1 cellular context compared by ENCODE assay signal in the genomic region with DNA sequence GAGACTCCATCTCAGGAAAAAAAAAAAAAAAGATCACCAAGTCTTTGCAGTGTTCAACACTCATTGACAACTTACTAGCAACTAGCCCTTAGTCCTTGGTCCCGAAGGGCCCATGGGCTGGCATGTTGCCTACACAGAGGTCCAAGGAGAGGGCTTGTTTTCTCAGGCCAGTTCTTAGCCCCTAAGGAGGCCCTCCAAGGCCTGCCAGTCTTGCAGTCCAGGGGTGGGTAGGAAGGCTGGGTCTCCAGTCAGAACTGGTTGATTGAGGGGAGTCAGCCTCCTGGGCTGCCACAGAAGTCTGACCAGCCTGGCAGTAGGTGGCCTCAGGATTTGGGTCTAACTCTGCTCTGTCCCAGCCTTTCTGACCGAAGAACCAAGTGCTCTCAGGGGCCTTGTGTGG.
TF ChIP-seq lines count a peak whose summit lies in the region.

No MANE protein-coding gene starts in this region.

TF ChIP-seq in HCT116, 20 proteins besides CTCF, POLR2A, EP300 and RAD21 (continued from another document):
- no peak for TF ChIP-seq CBX3 (IDR thresholded peaks at IDR 0.05; ENCODE audit: low read depth)
- TF ChIP-seq, protein P1, sequence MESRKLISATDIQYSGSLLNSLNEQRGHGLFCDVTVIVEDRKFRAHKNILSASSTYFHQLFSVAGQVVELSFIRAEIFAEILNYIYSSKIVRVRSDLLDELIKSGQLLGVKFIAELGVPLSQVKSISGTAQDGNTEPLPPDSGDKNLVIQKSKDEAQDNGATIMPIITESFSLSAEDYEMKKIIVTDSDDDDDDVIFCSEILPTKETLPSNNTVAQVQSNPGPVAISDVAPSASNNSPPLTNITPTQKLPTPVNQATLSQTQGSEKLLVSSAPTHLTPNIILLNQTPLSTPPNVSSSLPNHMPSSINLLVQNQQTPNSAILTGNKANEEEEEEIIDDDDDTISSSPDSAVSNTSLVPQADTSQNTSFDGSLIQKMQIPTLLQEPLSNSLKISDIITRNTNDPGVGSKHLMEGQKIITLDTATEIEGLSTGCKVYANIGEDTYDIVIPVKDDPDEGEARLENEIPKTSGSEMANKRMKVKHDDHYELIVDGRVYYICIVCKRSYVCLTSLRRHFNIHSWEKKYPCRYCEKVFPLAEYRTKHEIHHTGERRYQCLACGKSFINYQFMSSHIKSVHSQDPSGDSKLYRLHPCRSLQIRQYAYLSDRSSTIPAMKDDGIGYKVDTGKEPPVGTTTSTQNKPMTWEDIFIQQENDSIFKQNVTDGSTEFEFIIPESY (IDR thresholded peaks at IDR 0.05; ENCODE audit: extremely low read depth, insufficient replicate concordance, low read length): no peak
- TF ChIP-seq, protein P2, sequence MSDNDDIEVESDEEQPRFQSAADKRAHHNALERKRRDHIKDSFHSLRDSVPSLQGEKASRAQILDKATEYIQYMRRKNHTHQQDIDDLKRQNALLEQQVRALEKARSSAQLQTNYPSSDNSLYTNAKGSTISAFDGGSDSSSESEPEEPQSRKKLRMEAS (IDR thresholded peaks at IDR 0.05): no peak
- no peak for TF ChIP-seq ELF1 (IDR thresholded peaks at IDR 0.05; ENCODE audit: borderline replicate concordance, low read depth)
- no peak for TF ChIP-seq SP1 (IDR thresholded peaks at IDR 0.05; ENCODE audit: low read depth)
- no peak for TF ChIP-seq SRF (IDR thresholded peaks at IDR 0.05; ENCODE audit: low read depth)
- TF ChIP-seq, protein P3, sequence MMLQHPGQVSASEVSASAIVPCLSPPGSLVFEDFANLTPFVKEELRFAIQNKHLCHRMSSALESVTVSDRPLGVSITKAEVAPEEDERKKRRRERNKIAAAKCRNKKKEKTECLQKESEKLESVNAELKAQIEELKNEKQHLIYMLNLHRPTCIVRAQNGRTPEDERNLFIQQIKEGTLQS (IDR thresholded peaks at IDR 0.05): no peak
- TF ChIP-seq FOSL1 (IDR thresholded peaks at IDR 0.05; ENCODE audit: low read depth): no peak
TF ChIP-seq in HCT116: peak in this region for 0.
